ENCODE assay signal across 1 cellular context in genomic region chr2:85584857-85585780, GRCh38.
A peak's percentile ranks its signal among the peaks of the same experiment; 100 is the strongest.
TF ChIP-seq lines count a peak whose summit lies in the region.

No MANE protein-coding gene starts in this region.

TF ChIP-seq in K562, 482 proteins besides CTCF, POLR2A, EP300 and RAD21 (continued from another document and continues in another):
- TF ChIP-seq SMAD4 (CRISPR knock-in tag; conservative IDR thresholded peaks at IDR 0.05) (peak; percentile 76), NONO (IDR thresholded peaks at IDR 0.05; ENCODE audit: low read depth in 2 of 2, low read length in 1 of 2) (no peak), FOXK1 (CRISPR knock-in tag; IDR thresholded peaks at IDR 0.05; ENCODE audit: borderline replicate concordance) (0 out of 2 replicates have a peak, but pooled peaks have one; percentile 35), NFXL1 (CRISPR knock-in tag; IDR thresholded peaks at IDR 0.05) (no peak), GTF3C2 (IDR thresholded peaks at IDR 0.05; ENCODE audit: borderline replicate concordance, extremely low read depth, insufficient read length) (no peak), ZNF830 (CRISPR knock-in tag; IDR thresholded peaks at IDR 0.05) (0 out of 2 replicates have a peak, but pooled peaks have one; percentile 11), ZFP1 (CRISPR knock-in tag; IDR thresholded peaks at IDR 0.05) (no peak), UBTF (IDR thresholded peaks at IDR 0.05; ENCODE audit: borderline replicate concordance in 1 of 2, low read depth in 2 of 2, low read length in 2 of 2) (no peak), SLC30A9 (CRISPR knock-in tag; IDR thresholded peaks at IDR 0.05) (no peak), HNRNPK (IDR thresholded peaks at IDR 0.05; ENCODE audit: low read depth, low read length, poor library complexity, severe bottlenecking) (no peak), SIRT6 (IDR thresholded peaks at IDR 0.05; ENCODE audit: low read depth, low read length) (no peak), RBM15 (IDR thresholded peaks at IDR 0.05; ENCODE audit: insufficient read depth, low read length) (no peak), ILF3 (IDR thresholded peaks at IDR 0.05; ENCODE audit: borderline replicate concordance) (no peak), STAT5B (CRISPR knock-in tag; IDR thresholded peaks at IDR 0.05) (no peak), CBFA2T3 (IDR thresholded peaks at IDR 0.05) (peak; percentile 87), ZFPM2 (CRISPR knock-in tag; IDR thresholded peaks at IDR 0.05) (no peak), PHTF2 (CRISPR knock-in tag; IDR thresholded peaks at IDR 0.05) (no peak), RBFOX2 (IDR thresholded peaks at IDR 0.05; ENCODE audit: low read depth, low read length) (no peak), ZNF354B (CRISPR knock-in tag; IDR thresholded peaks at IDR 0.05) (no peak), RREB1 (CRISPR knock-in tag; IDR thresholded peaks at IDR 0.05) (peak; percentile 59; the same call in 1 of the 2 replicates), CBX1 (IDR thresholded peaks at IDR 0.05; ENCODE audit: low read depth) (no peak), ZNF263 (CRISPR knock-in tag; IDR thresholded peaks at IDR 0.05; ENCODE audit: borderline replicate concordance) (peak; percentile 70; the same call in 1 of the 2 replicates), BMI1 (IDR thresholded peaks at IDR 0.05; ENCODE audit: low read length) (no peak), ERF (CRISPR knock-in tag; IDR thresholded peaks at IDR 0.05) (no peak), FIP1L1 (IDR thresholded peaks at IDR 0.05; ENCODE audit: low read depth, low read length, poor library complexity, severe bottlenecking) (no peak), ZEB2 (IDR thresholded peaks at IDR 0.05) (peak; percentile 92), CCNT2 (IDR thresholded peaks at IDR 0.05; ENCODE audit: borderline replicate concordance, extremely low read depth, insufficient read length, low read depth, low read length) (peak; percentile 32), TAF9B (IDR thresholded peaks at IDR 0.05; ENCODE audit: partially characterized antibody) (peak; percentile 8), ZNF395 (CRISPR knock-in tag; IDR thresholded peaks at IDR 0.05) (peak; percentile 78; the same call in 1 of the 2 replicates), ZNF766 (CRISPR knock-in tag; conservative IDR thresholded peaks at IDR 0.05) (no peak), HMBOX1 (IDR thresholded peaks at IDR 0.05) (peak; percentile 80), PBX2 (CRISPR knock-in tag; IDR thresholded peaks at IDR 0.05; ENCODE audit: low read depth) (peak; percentile 53), PBX2 (tag; conservative IDR thresholded peaks at IDR 0.05; ENCODE audit: low read depth) (peak; percentile 91), HDAC8 (tag; IDR thresholded peaks at IDR 0.05) (0 out of 2 replicates have a peak, but pooled peaks have one; percentile 30), FOXA3 (CRISPR knock-in tag; conservative IDR thresholded peaks at IDR 0.05 in 1 of 2, IDR thresholded peaks at IDR 0.05 in 1 of 2) (peak; percentile 63 to 68; a peak in 3 of 4 replicates), TCF7 (IDR thresholded peaks at IDR 0.05; ENCODE audit: borderline replicate concordance) (no peak), TEAD2 (tag; IDR thresholded peaks at IDR 0.05) (peak; percentile 63; the same call in 1 of the 2 replicates), HDAC2 (IDR thresholded peaks at IDR 0.05) (peak; percentile 75), MBD2 (IDR thresholded peaks at IDR 0.05; ENCODE audit: borderline replicate concordance, low read depth) (0 out of 2 replicates have a peak, but pooled peaks have one; percentile 38), GATAD2A (IDR thresholded peaks at IDR 0.05) (peak; percentile 76), IRF9 (tag; IDR thresholded peaks at IDR 0.05) (no peak), XRCC4 (IDR thresholded peaks at IDR 0.05; ENCODE audit: extremely low read depth, insufficient read depth, insufficient read length) (no peak), SMC3 (conservative IDR thresholded peaks at IDR 0.05; ENCODE audit: insufficient read depth, low read depth, low read length) (no peak), ZNF324 (CRISPR knock-in tag; IDR thresholded peaks at IDR 0.05) (no peak), JUND (IDR thresholded peaks at IDR 0.05; ENCODE audit: borderline replicate concordance, low read depth, low read length) (peak; percentile 94), JUND (tag; IDR thresholded peaks at IDR 0.05; ENCODE audit: borderline replicate concordance, low read depth, low read length) (peak; percentile 95; the same call in 2 of the 3 replicates), ZNF76 (CRISPR knock-in tag; IDR thresholded peaks at IDR 0.05; ENCODE audit: borderline replicate concordance) (0 out of 2 replicates have a peak, but pooled peaks have one; percentile 22), TAL1 (IDR thresholded peaks at IDR 0.05) (peak; percentile 71), ZNF668 (CRISPR knock-in tag; IDR thresholded peaks at IDR 0.05) (no peak), EP400 (IDR thresholded peaks at IDR 0.05) (peak; percentile 46; the same call in 1 of the 2 replicates), POLR2AphosphoS5 (IDR thresholded peaks at IDR 0.05; ENCODE audit: control insufficient read depth, insufficient read depth, low read depth, low read length) (peak; percentile 34; the same call in 1 of the 2 replicates), ELF4 (CRISPR knock-in tag; IDR thresholded peaks at IDR 0.05) (peak; percentile 67; the same call in 1 of the 2 replicates)
